19 cellular contexts compared by ENCODE assay signal in genomic region chr7:157016024-157016351, GRCh38. TPM values are rescaled to one million over a fixed set of nuclear protein-coding genes. Genes with fewer than 3 reads are reported as not detected.
DNase-seq lines count a peak whose midpoint lies in the region; ATAC-seq and TF ChIP-seq lines count a peak whose summit lies in the region.
"Had no signal": no experiment of that assay in that cellular context is flagged by ENCODE, and none has a peak within 500 bp of the region (broad histone marks: within the 10 kb centered on the region; RNA-seq: fewer than 3 reads in every experiment).

No MANE protein-coding gene starts in this region.

- CTCF ChIA-PET in activated CD4-positive, alpha-beta T cell treated with anti-CD3 and anti-CD28 coated beads for 36 hours (lab: Charles Lee), result no interaction called here

- H3K4me2 ChIP-seq in GM23338, result peak overlapping the region; percentile 70
- H3K4me2 ChIP-seq in GM23248 (ENCODE audit: unreplicated experiment), result no peak overlapping the region

- intact Hi-C loops in activated CD4-positive, alpha-beta T cell treated with anti-CD3 and anti-CD28 coated beads for 36 hours (cut with DNase I, micrococcal nuclease), result loop anchor here (1.0 to 5.0 kb wide), 5 partner anchors 11 to 1644 kb away; partner anchors contain the start of gene UBE3C (in 1 of the 2)
- intact Hi-C loops in posterior vena cava (cut with DNase I), result no loop called here

- H3F3A ChIP-seq in GM23338 (replicated peaks; ENCODE audit: low read depth), result peaks cover 43% of the 10 kb centered on the region
- H3F3A ChIP-seq in GM23248 (ENCODE audit: insufficient read depth), result no peaks in the 10 kb centered on the region

- DNase-seq in activated CD4-positive, alpha-beta T cell treated with anti-CD3 and anti-CD28 coated beads for 36 hours, result peak; percentile 29
- DNase-seq in activated CD4-positive, alpha-beta T cell treated with anti-CD3 and anti-CD28 coated beads, Interleukin-2, amount 50 U/mL, for 1 hour, result no peak
- DNase-seq in GM23338 (ENCODE audit: low spot score) (no peak), posterior vena cava (ENCODE audit: low spot score) (peak; percentile 38), GM23248 (no peak), cerebellum (ENCODE audit: low spot score) (no peak)
- no peak for DNase-seq in NK-92 treated with Interleukin-12 subunit alpha and Interleukin-12 subunit beta, amount 100 ng/mL, for 24 hours (lab: John Stamatoyannopoulos, UW)
- DNase-seq: 8988T; aorta; CD8-positive, alpha-beta memory T cell; head of caudate nucleus; KBM-7; left cardiac atrium; NCI-H1930 had no signal

- H3K36me3 ChIP-seq in GM23338 (ENCODE audit: insufficient read depth), result no peaks in the 10 kb centered on the region
- no peaks in the 10 kb centered on the region for H3K36me3 ChIP-seq in GM23248 (ENCODE audit: low read depth)
- H3K36me3 ChIP-seq: colonic mucosa, esophagus muscularis mucosa, suprapubic skin had no signal

- H3K4me1 Mint-ChIP-seq in activated CD4-positive, alpha-beta T cell treated with anti-CD3 and anti-CD28 coated beads for 36 hours, result peaks cover 29% of the 10 kb centered on the region
- peaks cover 63% of the 10 kb centered on the region for H3K4me1 Mint-ChIP-seq in GM23338

- WGBS in GM23248 (ENCODE audit: low coverage in 1 of 2, low lambda C conversion rate in 2 of 2, missing lambda C conversion rate in 2 of 2), 2 experiments, result 1 to 5% methylated on average over 11 of the region's 11 CpGs

- H3K79me2 ChIP-seq in GM23338 (replicated peaks; ENCODE audit: insufficient read depth), result no peaks in the 10 kb centered on the region
- no peaks in the 10 kb centered on the region for H3K79me2 ChIP-seq in GM23248 (ENCODE audit: insufficient read depth)
- H3K79me2 ChIP-seq: parathyroid adenoma had no signal

- H3K9me2 ChIP-seq in GM23338 (ENCODE audit: insufficient read depth) (no peaks in the 10 kb centered on the region), GM23248 (ENCODE audit: insufficient read depth) (no peaks in the 10 kb centered on the region)

- H4K20me1 ChIP-seq in GM23338 (replicated peaks; ENCODE audit: insufficient read depth), result peaks cover 26% of the 10 kb centered on the region
- no peaks in the 10 kb centered on the region for H4K20me1 ChIP-seq in GM23248 (ENCODE audit: insufficient read depth)

- no peaks in the 10 kb centered on the region for H3K36me3 Mint-ChIP-seq in activated CD4-positive, alpha-beta T cell treated with anti-CD3 and anti-CD28 coated beads for 36 hours (ENCODE audit: low read depth)
- no peaks in the 10 kb centered on the region for H3K36me3 Mint-ChIP-seq in GM23338 (ENCODE audit: low read depth)

- H3K4me1 ChIP-seq in GM23338 (ENCODE audit: insufficient read depth) (peaks cover 80% of the 10 kb centered on the region), GM23248 (ENCODE audit: insufficient read depth) (no peaks in the 10 kb centered on the region)
- H3K4me1 ChIP-seq: parathyroid adenoma had no signal

- no peak overlapping the region for H3K4me3 Mint-ChIP-seq in activated CD4-positive, alpha-beta T cell treated with anti-CD3 and anti-CD28 coated beads for 36 hours
- H3K4me3 Mint-ChIP-seq in GM23338, result 0 out of 3 replicates have a peak overlapping the region, but pooled peaks have one; percentile 17

- H3K27me3 Mint-ChIP-seq in activated CD4-positive, alpha-beta T cell treated with anti-CD3 and anti-CD28 coated beads for 36 hours, result peaks cover 74% of the 10 kb centered on the region
- peaks cover 99% of the 10 kb centered on the region for H3K27me3 Mint-ChIP-seq in GM23338 (ENCODE audit: insufficient read depth, low read depth, poor library complexity)

- peaks cover 100% of the 10 kb centered on the region for H3K27me3 ChIP-seq in GM23338 (ENCODE audit: insufficient read depth)
- peaks cover 100% of the 10 kb centered on the region for H3K27me3 ChIP-seq in GM23248 (replicated peaks; ENCODE audit: insufficient read depth)

- in situ Hi-C loops in GM23248 (cut with MboI), result no loop called here

- H3K9ac ChIP-seq in GM23248, result no peak overlapping the region
- H3K9ac ChIP-seq: parathyroid adenoma had no signal

- no peak for ATAC-seq in activated CD4-positive, alpha-beta T cell treated with anti-CD3 and anti-CD28 coated beads for 36 hours
- ATAC-seq in GM23338, result no peak
- peak; percentile 0 for ATAC-seq in HG03460 (IDR thresholded peaks at IDR 0.05; ENCODE audit: unreplicated experiment)
- ATAC-seq: left cardiac atrium had no signal

- no peak overlapping the region for H3K27ac ChIP-seq in GM23338 (ENCODE audit: low read depth)
- H3K27ac ChIP-seq in GM23248, result no peak overlapping the region
- H3K27ac ChIP-seq: colonic mucosa, esophagus muscularis mucosa, parathyroid adenoma, suprapubic skin had no signal

- H3K9me3 Mint-ChIP-seq in activated CD4-positive, alpha-beta T cell treated with anti-CD3 and anti-CD28 coated beads for 36 hours (ENCODE audit: low read depth), result no peaks in the 10 kb centered on the region
- H3K9me3 Mint-ChIP-seq in GM23338, result peaks cover 5% of the 10 kb centered on the region; the same call in 1 of the 3 replicates
- H3K9me3 Mint-ChIP-seq: CD8-positive, alpha-beta memory T cell had no signal

- H2AFZ ChIP-seq in GM23338 (no peak overlapping the region), GM23248 (no peak overlapping the region)
- H2AFZ ChIP-seq: parathyroid adenoma had no signal

- H3K27ac Mint-ChIP-seq in activated CD4-positive, alpha-beta T cell treated with anti-CD3 and anti-CD28 coated beads for 36 hours, result no peak overlapping the region
- no peak overlapping the region for H3K27ac Mint-ChIP-seq in GM23338
- H3K27ac Mint-ChIP-seq: CD8-positive, alpha-beta memory T cell had no signal

- H3K4me3 ChIP-seq in GM23338 (peak overlapping the region; percentile 49), GM23248 (no peak overlapping the region)
- H3K4me3 ChIP-seq: colonic mucosa, esophagus muscularis mucosa, suprapubic skin had no signal

- no peak for TF ChIP-seq CTCF in GM23338 (conservative IDR thresholded peaks at IDR 0.05; ENCODE audit: low read depth in 2 of 2)

- POLR2A ChIA-PET in activated CD4-positive, alpha-beta T cell treated with anti-CD3 and anti-CD28 coated beads for 36 hours (lab: Charles Lee), result no interaction called here

- H3K9me3 ChIP-seq in GM23248 (ENCODE audit: low read depth), result no peaks in the 10 kb centered on the region
- H3K9me3 ChIP-seq: colonic mucosa, esophagus muscularis mucosa, suprapubic skin had no signal

TF ChIP-seq in GM23338, 12 proteins besides CTCF, POLR2A, EP300 and RAD21 (continues in another document):
- TF ChIP-seq JUNB (IDR thresholded peaks at IDR 0.05; ENCODE audit: unreplicated experiment), result no peak

RNA-seq across cellular contexts. Expression of gene MNX1, which starts 5.5 kb away (rescaled TPM):
- total RNA-seq in activated CD4-positive, alpha-beta T cell treated with anti-CD3 and anti-CD28 coated beads for 36 hours, result not detected
- total RNA-seq in GM23338 (2014; rRNA removed; shearing (Covaris generic)), result 0.14 TPM in 1 of 2 replicates, not detected in the other
- polyA plus RNA-seq in GM23338 (2016; fragmentation: Nextera tagmentation; extraction: Ambion mirVana) (0.14 and 0.24 TPM in 2 replicates), GM23248 (2016; fragmentation: Nextera tagmentation; extraction: Ambion mirVana) (not detected in 2 replicates)
- total RNA-seq in posterior vena cava (not detected), cerebellum (not detected)
- not detected in 2 replicates for total RNA-seq in GM23248 (2014; rRNA removed; shearing (Covaris generic))
- total RNA-seq: aorta; CD8-positive, alpha-beta memory T cell; esophagus muscularis mucosa; left cardiac atrium had no signal
- polyA plus RNA-seq: CD8-positive, alpha-beta memory T cell had no signal

Comparison
In these comparisons a context has a peak if more than half of its experiments do, and no peak if none do; other contexts are left out.
1. DNase-seq: peak in activated CD4-positive, alpha-beta T cell treated with anti-CD3 and anti-CD28 coated beads for 36 hours (single experiment) and posterior vena cava (single experiment); none in activated CD4-positive, alpha-beta T cell treated with anti-CD3 and anti-CD28 coated beads, Interleukin-2, amount 50 U/mL, for 1 hour (single experiment), GM23338 (single experiment), GM23248 (single experiment), cerebellum (single experiment) and NK-92 treated with Interleukin-12 subunit alpha and Interleukin-12 subunit beta, amount 100 ng/mL, for 24 hours (single experiment).
2. intact Hi-C loops: an anchor here in activated CD4-positive, alpha-beta T cell treated with anti-CD3 and anti-CD28 coated beads for 36 hours (1.0 to 5.0 kb wide); none called in posterior vena cava.